1 cellular context compared by ENCODE assay signal in genomic region chr13:42275506-42275905, GRCh38.
TF ChIP-seq lines count a peak whose summit lies in the region.

No MANE protein-coding gene starts in this region.

TF ChIP-seq in GM23338, 12 proteins besides CTCF, POLR2A, EP300 and RAD21 (continued from another document):
- TF ChIP-seq, protein P1, sequence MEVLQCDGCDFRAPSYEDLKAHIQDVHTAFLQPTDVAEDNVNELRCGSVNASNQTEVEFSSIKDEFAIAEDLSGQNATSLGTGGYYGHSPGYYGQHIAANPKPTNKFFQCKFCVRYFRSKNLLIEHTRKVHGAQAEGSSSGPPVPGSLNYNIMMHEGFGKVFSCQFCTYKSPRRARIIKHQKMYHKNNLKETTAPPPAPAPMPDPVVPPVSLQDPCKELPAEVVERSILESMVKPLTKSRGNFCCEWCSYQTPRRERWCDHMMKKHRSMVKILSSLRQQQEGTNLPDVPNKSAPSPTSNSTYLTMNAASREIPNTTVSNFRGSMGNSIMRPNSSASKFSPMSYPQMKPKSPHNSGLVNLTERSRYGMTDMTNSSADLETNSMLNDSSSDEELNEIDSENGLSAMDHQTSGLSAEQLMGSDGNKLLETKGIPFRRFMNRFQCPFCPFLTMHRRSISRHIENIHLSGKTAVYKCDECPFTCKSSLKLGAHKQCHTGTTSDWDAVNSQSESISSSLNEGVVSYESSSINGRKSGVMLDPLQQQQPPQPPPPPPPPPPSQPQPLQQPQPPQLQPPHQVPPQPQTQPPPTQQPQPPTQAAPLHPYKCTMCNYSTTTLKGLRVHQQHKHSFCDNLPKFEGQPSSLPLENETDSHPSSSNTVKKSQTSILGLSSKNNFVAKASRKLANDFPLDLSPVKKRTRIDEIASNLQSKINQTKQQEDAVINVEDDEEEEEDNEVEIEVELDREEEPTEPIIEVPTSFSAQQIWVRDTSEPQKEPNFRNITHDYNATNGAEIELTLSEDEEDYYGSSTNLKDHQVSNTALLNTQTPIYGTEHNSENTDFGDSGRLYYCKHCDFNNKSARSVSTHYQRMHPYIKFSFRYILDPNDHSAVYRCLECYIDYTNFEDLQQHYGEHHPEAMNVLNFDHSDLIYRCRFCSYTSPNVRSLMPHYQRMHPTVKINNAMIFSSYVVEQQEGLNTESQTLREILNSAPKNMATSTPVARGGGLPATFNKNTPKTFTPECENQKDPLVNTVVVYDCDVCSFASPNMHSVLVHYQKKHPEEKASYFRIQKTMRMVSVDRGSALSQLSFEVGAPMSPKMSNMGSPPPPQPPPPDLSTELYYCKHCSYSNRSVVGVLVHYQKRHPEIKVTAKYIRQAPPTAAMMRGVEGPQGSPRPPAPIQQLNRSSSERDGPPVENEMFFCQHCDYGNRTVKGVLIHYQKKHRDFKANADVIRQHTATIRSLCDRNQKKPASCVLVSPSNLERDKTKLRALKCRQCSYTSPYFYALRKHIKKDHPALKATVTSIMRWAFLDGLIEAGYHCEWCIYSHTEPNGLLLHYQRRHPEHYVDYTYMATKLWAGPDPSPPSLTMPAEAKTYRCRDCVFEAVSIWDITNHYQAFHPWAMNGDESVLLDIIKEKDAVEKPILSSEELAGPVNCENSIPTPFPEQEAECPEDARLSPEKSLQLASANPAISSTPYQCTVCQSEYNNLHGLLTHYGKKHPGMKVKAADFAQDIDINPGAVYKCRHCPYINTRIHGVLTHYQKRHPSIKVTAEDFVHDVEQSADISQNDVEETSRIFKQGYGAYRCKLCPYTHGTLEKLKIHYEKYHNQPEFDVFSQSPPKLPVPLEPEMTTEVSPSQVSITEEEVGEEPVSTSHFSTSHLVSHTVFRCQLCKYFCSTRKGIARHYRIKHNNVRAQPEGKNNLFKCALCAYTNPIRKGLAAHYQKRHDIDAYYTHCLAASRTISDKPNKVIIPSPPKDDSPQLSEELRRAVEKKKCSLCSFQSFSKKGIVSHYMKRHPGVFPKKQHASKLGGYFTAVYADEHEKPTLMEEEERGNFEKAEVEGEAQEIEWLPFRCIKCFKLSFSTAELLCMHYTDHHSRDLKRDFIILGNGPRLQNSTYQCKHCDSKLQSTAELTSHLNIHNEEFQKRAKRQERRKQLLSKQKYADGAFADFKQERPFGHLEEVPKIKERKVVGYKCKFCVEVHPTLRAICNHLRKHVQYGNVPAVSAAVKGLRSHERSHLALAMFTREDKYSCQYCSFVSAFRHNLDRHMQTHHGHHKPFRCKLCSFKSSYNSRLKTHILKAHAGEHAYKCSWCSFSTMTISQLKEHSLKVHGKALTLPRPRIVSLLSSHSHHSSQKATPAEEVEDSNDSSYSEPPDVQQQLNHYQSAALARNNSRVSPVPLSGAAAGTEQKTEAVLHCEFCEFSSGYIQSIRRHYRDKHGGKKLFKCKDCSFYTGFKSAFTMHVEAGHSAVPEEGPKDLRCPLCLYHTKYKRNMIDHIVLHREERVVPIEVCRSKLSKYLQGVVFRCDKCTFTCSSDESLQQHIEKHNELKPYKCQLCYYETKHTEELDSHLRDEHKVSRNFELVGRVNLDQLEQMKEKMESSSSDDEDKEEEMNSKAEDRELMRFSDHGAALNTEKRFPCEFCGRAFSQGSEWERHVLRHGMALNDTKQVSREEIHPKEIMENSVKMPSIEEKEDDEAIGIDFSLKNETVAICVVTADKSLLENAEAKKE (CRISPR knock-in tag; IDR thresholded peaks at IDR 0.05), result no peak
- TF ChIP-seq ZNF114 (CRISPR knock-in tag; IDR thresholded peaks at IDR 0.05) (no peak), CREB1 (CRISPR knock-in tag; IDR thresholded peaks at IDR 0.05; ENCODE audit: low read depth) (no peak), ZNF331 (CRISPR knock-in tag; IDR thresholded peaks at IDR 0.05; ENCODE audit: low read depth) (no peak), STAT1 (IDR thresholded peaks at IDR 0.05; ENCODE audit: unreplicated experiment) (no peak), EZH2 (IDR thresholded peaks at IDR 0.05; ENCODE audit: low read depth, unreplicated experiment) (no peak)
- TF ChIP-seq, protein P2, sequence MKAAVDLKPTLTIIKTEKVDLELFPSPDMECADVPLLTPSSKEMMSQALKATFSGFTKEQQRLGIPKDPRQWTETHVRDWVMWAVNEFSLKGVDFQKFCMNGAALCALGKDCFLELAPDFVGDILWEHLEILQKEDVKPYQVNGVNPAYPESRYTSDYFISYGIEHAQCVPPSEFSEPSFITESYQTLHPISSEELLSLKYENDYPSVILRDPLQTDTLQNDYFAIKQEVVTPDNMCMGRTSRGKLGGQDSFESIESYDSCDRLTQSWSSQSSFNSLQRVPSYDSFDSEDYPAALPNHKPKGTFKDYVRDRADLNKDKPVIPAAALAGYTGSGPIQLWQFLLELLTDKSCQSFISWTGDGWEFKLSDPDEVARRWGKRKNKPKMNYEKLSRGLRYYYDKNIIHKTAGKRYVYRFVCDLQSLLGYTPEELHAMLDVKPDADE (IDR thresholded peaks at IDR 0.05), result no peak
